In genomic region chr12:108205864-108206263, GRCh38 we compare ENCODE assay signal across 23 cellular contexts.
"Had no signal": no experiment of that assay in that cellular context is flagged by ENCODE, and none has a peak within 500 bp of the region (broad histone marks: within the 10 kb centered on the region; RNA-seq: fewer than 3 reads in every experiment).

No MANE protein-coding gene starts in this region.

- H3K4me1 ChIP-seq: Peyer's patch, SJCRH30 had no signal

- H3K9me3 ChIP-seq: Peyer's patch, SJCRH30 had no signal

- ATAC-seq: Right ventricle myocardium inferior, SK-N-SH treated with all-trans-retinoic acid at 6 μM for 48 hours had no signal

- DNase-seq: KBM-7, MV-4-11, NCI-H1048, NCI-H1105, NCI-H1417, NCI-H1436 treated with DMSO at 0.1 percent for 48 hours, NCI-H1694, NCI-H187 treated with DMSO at 0.1 percent for 48 hours, NCI-H2029 treated with DMSO at 0.1 percent for 48 hours, NCI-H2171 treated with DMSO at 0.1 percent for 48 hours, NCI-H226, NCI-H446, NCI-H510A, NCI-H524 treated with DMSO at 0.1 percent for 48 hours, NCI-H69, NCI-H774, OCI-M1, PC-9, Peyer's patch, SHP77 treated with DMSO at 0.1 percent for 48 hours, SJCRH30 had no signal

- H3K4me2 ChIP-seq: PC-9 had no signal

- H3K27me3 ChIP-seq: Peyer's patch, SJCRH30 had no signal

- H3K36me3 ChIP-seq: Peyer's patch, SJCRH30 had no signal

- H3K4me3 ChIP-seq: PC-9, Peyer's patch, SJCRH30 had no signal

- H2AFZ ChIP-seq: PC-9 had no signal

- H3K27ac ChIP-seq: PC-9, Peyer's patch, SJCRH30 had no signal
